ENCODE assay signal across 16 cellular contexts in genomic region chr5:14807471-14807870, GRCh38.
"Had no signal": no experiment of that assay in that cellular context is flagged by ENCODE, and none has a peak within 500 bp of the region (broad histone marks: within the 10 kb centered on the region; RNA-seq: fewer than 3 reads in every experiment).

No MANE protein-coding gene starts in this region.

- H3K27ac ChIP-seq: cardiac muscle cell, tibial artery, WERI-Rb-1 had no signal

- H3K27me3 Mint-ChIP-seq: activated CD4-positive, alpha-beta T cell treated with anti-CD3 and anti-CD28 coated beads for 36 hours; activated CD8-positive, alpha-beta T cell treated with anti-CD3 and anti-CD28 coated beads for 36 hours had no signal

- H3K36me3 ChIP-seq: cardiac muscle cell, tibial artery had no signal

- H3K27me3 ChIP-seq: cardiac muscle cell, tibial artery had no signal

- ATAC-seq: activated CD4-positive, alpha-beta T cell treated with anti-CD3 and anti-CD28 coated beads for 36 hours; activated CD8-positive, alpha-beta T cell treated with anti-CD3 and anti-CD28 coated beads for 36 hours; left cardiac atrium; mucosa of descending colon; stimulated activated effector memory CD8-positive, alpha-beta T cell treated with anti-CD3 and anti-CD28 coated beads, Interleukin-12 subunit alpha, Interleukin-12 subunit beta, amount 100 ng/mL, for 72 hours had no signal

- H3K4me3 ChIP-seq: cardiac muscle cell, coronary artery, mucosa of descending colon, skin epidermis, tibial artery had no signal

- H3K27ac Mint-ChIP-seq: activated CD4-positive, alpha-beta T cell treated with anti-CD3 and anti-CD28 coated beads for 36 hours; activated CD8-positive, alpha-beta T cell treated with anti-CD3 and anti-CD28 coated beads for 36 hours; stimulated activated effector memory CD8-positive, alpha-beta T cell treated with anti-CD3 and anti-CD28 coated beads, Interleukin-12 subunit alpha, Interleukin-12 subunit beta, amount 100 ng/mL, for 72 hours had no signal

- H3K4me3 Mint-ChIP-seq: activated CD4-positive, alpha-beta T cell treated with anti-CD3 and anti-CD28 coated beads for 36 hours; activated CD8-positive, alpha-beta T cell treated with anti-CD3 and anti-CD28 coated beads for 36 hours; nephron; stimulated activated effector memory CD8-positive, alpha-beta T cell treated with anti-CD3 and anti-CD28 coated beads, Interleukin-12 subunit alpha, Interleukin-12 subunit beta, amount 100 ng/mL, for 72 hours had no signal

- DNase-seq: activated CD4-positive, alpha-beta T cell treated with anti-CD3 and anti-CD28 coated beads for 36 hours; activated CD8-positive, alpha-beta memory T cell treated with anti-CD3 and anti-CD28 coated beads, Interleukin-2, amount 50 U/mL, for 48 hours; activated CD8-positive, alpha-beta T cell treated with anti-CD3 and anti-CD28 coated beads for 36 hours; activated naive CD4-positive, alpha-beta T cell; effector memory CD4-positive, alpha-beta T cell; left cardiac atrium; mammary epithelial cell; mucosa of descending colon; occipital lobe; tibial artery; WERI-Rb-1 had no signal

- H3K9me3 ChIP-seq: mucosa of descending colon, tibial artery had no signal

- H3K4me1 Mint-ChIP-seq: nephron had no signal

- H3K9me3 Mint-ChIP-seq: activated CD8-positive, alpha-beta T cell treated with anti-CD3 and anti-CD28 coated beads for 36 hours had no signal
